ENCODE assay signal across 22 cellular contexts in the genomic region with DNA sequence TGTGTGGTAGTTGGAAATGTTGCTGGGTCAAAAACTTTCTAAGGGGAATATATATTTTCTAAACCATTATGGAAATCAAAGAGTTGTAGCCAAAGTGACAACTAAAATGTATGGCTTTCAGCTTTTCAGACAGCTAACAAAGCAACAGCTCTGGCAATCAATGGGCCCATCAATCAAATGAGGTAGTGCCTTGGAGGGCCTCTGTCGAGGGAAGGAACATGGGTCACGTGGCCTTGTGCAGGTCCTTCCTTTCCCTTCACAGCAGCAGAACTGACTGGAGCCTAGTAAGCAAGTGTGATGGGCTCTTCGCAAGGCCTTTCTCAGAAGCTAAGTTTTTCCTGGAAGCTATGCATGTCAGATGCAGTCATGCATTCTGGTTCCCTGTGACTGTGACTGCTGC. TPM values are rescaled to one million over a fixed set of nuclear protein-coding genes. Genes with fewer than 3 reads are reported as not detected.
A peak's percentile ranks its signal among the peaks of the same experiment; 100 is the strongest.
DNase-seq lines count a peak whose midpoint lies in the region; TF ChIP-seq lines count a peak whose summit lies in the region.
"Had no signal": no experiment of that assay in that cellular context is flagged by ENCODE, and none has a peak within 500 bp of the region (broad histone marks: within the 10 kb centered on the region; RNA-seq: fewer than 3 reads in every experiment).

No MANE protein-coding gene starts in this region.

- H3K27me3 Mint-ChIP-seq in endodermal cell (ENCODE audit: insufficient read depth) = no peaks in the 10 kb centered on the region

- no peaks in the 10 kb centered on the region for H3K9me3 Mint-ChIP-seq in endodermal cell
- H3K9me3 Mint-ChIP-seq: CD8-positive, alpha-beta T cell had no signal

- WGBS in endodermal cell (ENCODE audit: insufficient coverage in 1 of 2, insufficient read length in 1 of 2), 2 experiments = 61 to 84% methylated on average over 3 of the region's 3 CpGs
- WGBS in spleen, 5 donors = 41 to 66% (median 50%) methylated on average over 2 to 3 of the region's 3 CpGs

- intact Hi-C loops in spleen (cut with DNase I; ENCODE audit: low total_unique reads) (no loop called here), posterior cingulate gyrus (cut with DNase I) (loop anchor here (5.0 kb wide), 2 partner anchors 61 to 96 kb away; a partner anchor contains a TSS)

- H3K36me3 ChIP-seq in OCI-LY3 (replicated peaks; ENCODE audit: low read depth, low read length) = no peaks in the 10 kb centered on the region
- peaks cover 4% of the 10 kb centered on the region for H3K36me3 ChIP-seq in endodermal cell (ENCODE audit: control insufficient read depth, insufficient read depth, low read length)
- H3K36me3 ChIP-seq in osteoblast (ENCODE audit: insufficient read depth, low read length) = no peaks in the 10 kb centered on the region
- H3K36me3 ChIP-seq in spleen = no peaks in the 10 kb centered on the region
- H3K36me3 ChIP-seq: MG63 had no signal

- no peak overlapping the region for H3K4me3 Mint-ChIP-seq in endodermal cell
- H3K4me3 Mint-ChIP-seq: CD8-positive, alpha-beta T cell had no signal

- H3K4me3 ChIP-seq in OCI-LY3 (ENCODE audit: low read length) = no peak overlapping the region
- H3K4me3 ChIP-seq in endodermal cell (ENCODE audit: low read length) = no peak overlapping the region
- no peak overlapping the region for H3K4me3 ChIP-seq in osteoblast (ENCODE audit: insufficient read depth, low read length)
- no peak overlapping the region for H3K4me3 ChIP-seq in spleen
- H3K4me3 ChIP-seq: MG63 had no signal

- H3K4me1 Mint-ChIP-seq in endodermal cell = peaks cover 5% of the 10 kb centered on the region

- no peak for TF ChIP-seq CTCF in OCI-LY3 (IDR thresholded peaks at IDR 0.05; ENCODE audit: low read depth, low read length)
- TF ChIP-seq CTCF in endodermal cell (conservative IDR thresholded peaks at IDR 0.05) = no peak
- no peak for TF ChIP-seq CTCF in osteoblast (IDR thresholded peaks at IDR 0.05; ENCODE audit: extremely low read depth, low read depth, low read length)
- no peak for TF ChIP-seq CTCF in spleen (IDR thresholded peaks at IDR 0.05 in 8 of 11, conservative IDR thresholded peaks at IDR 0.05 in 3 of 11)

- no peak overlapping the region for H3K27ac Mint-ChIP-seq in endodermal cell
- H3K27ac Mint-ChIP-seq: CD8-positive, alpha-beta T cell had no signal

- H2AFZ ChIP-seq in OCI-LY3 (ENCODE audit: low read depth, low read length) (no peak overlapping the region), osteoblast (ENCODE audit: low read length) (no peak overlapping the region)

- no peaks in the 10 kb centered on the region for H3K36me3 Mint-ChIP-seq in endodermal cell (ENCODE audit: low read depth)
- H3K36me3 Mint-ChIP-seq: CD8-positive, alpha-beta T cell had no signal

- H3K9ac ChIP-seq in OCI-LY3 (ENCODE audit: low read length) (peak overlapping the region; percentile 64; the same call in 1 of the 2 replicates), endodermal cell (ENCODE audit: extremely low read depth, low read length, poor library complexity, severe bottlenecking) (no peak overlapping the region)

- TF ChIP-seq POLR2A in spleen (IDR thresholded peaks at IDR 0.05) = no peak

- peak overlapping the region; percentile 99 for H3K27ac ChIP-seq in OCI-LY3 (ENCODE audit: low read length)
- peak overlapping the region; percentile 57 for H3K27ac ChIP-seq in endodermal cell (ENCODE audit: low read depth, low read length)
- no peak overlapping the region for H3K27ac ChIP-seq in osteoblast (ENCODE audit: low read depth, low read length)
- H3K27ac ChIP-seq in spleen = no peak overlapping the region
- H3K27ac ChIP-seq: C4-2B, RWPE1 had no signal

- H3K9me3 ChIP-seq in OCI-LY3 (ENCODE audit: insufficient read depth, low read length) (no peaks in the 10 kb centered on the region), endodermal cell (ENCODE audit: control insufficient read depth, low read length) (no peaks in the 10 kb centered on the region), osteoblast (ENCODE audit: low read depth, low read length) (no peaks in the 10 kb centered on the region), spleen (no peaks in the 10 kb centered on the region)
- H3K9me3 ChIP-seq: Caco-2, MG63 had no signal

- H4K20me1 ChIP-seq in OCI-LY3 (ENCODE audit: insufficient read depth, low read length) (no peaks in the 10 kb centered on the region), osteoblast (ENCODE audit: insufficient read depth, low read length) (no peaks in the 10 kb centered on the region)

- H3K27me3 ChIP-seq in OCI-LY3 (ENCODE audit: low read depth, low read length) (no peaks in the 10 kb centered on the region), endodermal cell (ENCODE audit: control insufficient read depth, insufficient read depth, low read length, poor library complexity, severe bottlenecking) (no peaks in the 10 kb centered on the region), osteoblast (ENCODE audit: insufficient read depth, low read length) (no peaks in the 10 kb centered on the region), spleen (replicated peaks in 1 of 7) (peaks cover 0 to 6% (median 0%) of the 10 kb centered on the region in 7 donors)
- H3K27me3 ChIP-seq: MG63 had no signal

- H3K4me1 ChIP-seq in OCI-LY3 (ENCODE audit: low read length) (peaks cover 66% of the 10 kb centered on the region), endodermal cell (ENCODE audit: control insufficient read depth, insufficient read depth, low read length) (no peaks in the 10 kb centered on the region), osteoblast (ENCODE audit: insufficient read depth, low read length) (no peaks in the 10 kb centered on the region), spleen (peaks cover 0 to 7% (median 3%) of the 10 kb centered on the region in 6 donors)
- H3K4me1 ChIP-seq: Caco-2 had no signal

- H3K79me2 ChIP-seq in OCI-LY3 (ENCODE audit: low read length) (no peaks in the 10 kb centered on the region), osteoblast (ENCODE audit: insufficient read depth, low read length) (no peaks in the 10 kb centered on the region)

- H3K4me2 ChIP-seq in OCI-LY3 (ENCODE audit: low read length) (peak overlapping the region; percentile 82; the same call in 1 of the 2 replicates), osteoblast (ENCODE audit: insufficient read depth, low read length) (no peak overlapping the region)

- DNase-seq in ELF-1 (ENCODE audit: low read depth, low spot score) (peak; percentile 69), endodermal cell (no peak), osteoblast (ENCODE audit: insufficient read length, low spot score, missing footprints) (peak; percentile 75), spleen (no peak), AG08395 (ENCODE audit: low spot score) (no peak), posterior cingulate gyrus (no peak)
- DNase-seq: AML-193; Caco-2; CD8-positive, alpha-beta T cell; GDM1; KG1; MG63; NCI-H1048; NCI-H1417; NCI-H1694; NCI-H2029 treated with DMSO at 0.1 percent for 48 hours; NCI-H446 treated with DMSO at 0.1 percent for 48 hours; NCI-H526; SHP77 treated with DMSO at 0.1 percent for 48 hours had no signal

RNA-seq across cellular contexts. Expression of a gene that starts 17.9 kb away (rescaled TPM):
- total RNA-seq in endodermal cell (10 to 100 TPM in 1 of 2 donors, 1 to 10 TPM in 1; 8.8 to 19.5 TPM), osteoblast (0.88 and 1.1 TPM in 2 replicates), spleen (under 1 TPM in 6 of 7 donors, not detected in 1; 0.05 to 0.85 (median 0.28) TPM)
- 15.1 TPM for polyA plus RNA-seq in endodermal cell (2013, experiment 1 of 2)
- polyA plus RNA-seq in endodermal cell (2013, experiment 2 of 2) = 12.5 TPM
- 1 to 10 TPM in 1 of 3 donors, under 1 TPM in 2; 0.13 to 1.0 (median 0.20) TPM for polyA plus RNA-seq in spleen
- total RNA-seq: CD8-positive, alpha-beta T cell had no signal

Comparison
In these comparisons a context has a peak if more than half of its experiments do, and no peak if none do; other contexts are left out.
1. DNase-seq: peak in ELF-1 (single experiment) and osteoblast (single experiment); none in endodermal cell (single experiment), spleen (single experiment), AG08395 (single experiment) and posterior cingulate gyrus (0 of 10).
2. H3K27ac ChIP-seq: peak in OCI-LY3 (single experiment) and endodermal cell (single experiment); none in osteoblast (single experiment) and spleen (0 of 8).